ENCODE assay signal across 8 cellular contexts in genomic region chr5:170297589-170298462, GRCh38. TPM values are rescaled to one million over a fixed set of nuclear protein-coding genes. Genes with fewer than 3 reads are reported as not detected.
DNase-seq lines count a peak whose midpoint lies in the region; ATAC-seq lines count a peak whose summit lies in the region.

LCP2 (minus strand) TSS chr5:170297777; CDS start chr5:170297611, 166 bp downstream.

- CTCF ChIA-PET in activated CD4-positive, alpha-beta T cell treated with anti-CD3 and anti-CD28 coated beads, Interleukin-2, amount 10 ng/mL, durations not matched to agents 7 days and 5 days (lab: Charles Lee), result interaction anchor here (0.8 to 8.0 kb wide), 13 partner anchors 9 to 41 kb away, joined by 3 to 47 read pairs (median 10); no protein-coding TSS in a partner anchor

- peaks cover 47% of the 10 kb centered on the region for H3K36me3 Mint-ChIP-seq in activated CD4-positive, alpha-beta T cell treated with anti-CD3 and anti-CD28 coated beads, Interleukin-2, amount 10 ng/mL, durations not matched to agents 7 days and 5 days (ENCODE audit: low read depth)

- ATAC-seq in Right ventricle myocardium inferior (peak; percentile 41), HG03159 (IDR thresholded peaks at IDR 0.05; ENCODE audit: unreplicated experiment) (peak; percentile 44), left cardiac atrium (peak; percentile 52 to 64), GM18519 (IDR thresholded peaks at IDR 0.05; ENCODE audit: low FRiP score, unreplicated experiment) (no peak)
- peak; percentile 79 for ATAC-seq in stimulated activated naive CD8-positive, alpha-beta T cell treated with anti-CD3 and anti-CD28 coated beads, Interleukin-15, amount 100 ng/mL, for 72 hours

- no peak within 1 kb of the TSS for H3K4me3 ChIP-seq in MG63

- POLR2A ChIA-PET in activated CD4-positive, alpha-beta T cell treated with anti-CD3 and anti-CD28 coated beads, Interleukin-2, amount 10 ng/mL, durations not matched to agents 7 days and 5 days (lab: Charles Lee), result interaction anchor here (0.9 to 2.4 kb wide), 6 partner anchors 19 to 36 kb away, joined by 3 to 22 read pairs (median 5); no protein-coding TSS in a partner anchor

- H3K27ac Mint-ChIP-seq in activated CD4-positive, alpha-beta T cell treated with anti-CD3 and anti-CD28 coated beads, Interleukin-2, amount 10 ng/mL, durations not matched to agents 7 days and 5 days, result peak within 1 kb of the TSS; percentile 94
- peak within 1 kb of the TSS; percentile 97 to 99 for H3K27ac Mint-ChIP-seq in stimulated activated naive CD8-positive, alpha-beta T cell treated with anti-CD3 and anti-CD28 coated beads, Interleukin-15, amount 100 ng/mL, for 72 hours

- no peaks in the 10 kb centered on the region for H3K36me3 ChIP-seq in MG63

- no peaks in the 10 kb centered on the region for H3K9me3 Mint-ChIP-seq in activated CD4-positive, alpha-beta T cell treated with anti-CD3 and anti-CD28 coated beads, Interleukin-2, amount 10 ng/mL, durations not matched to agents 7 days and 5 days
- H3K9me3 Mint-ChIP-seq in stimulated activated naive CD8-positive, alpha-beta T cell treated with anti-CD3 and anti-CD28 coated beads, Interleukin-15, amount 100 ng/mL, for 72 hours, result no peaks in the 10 kb centered on the region

- H3K27me3 Mint-ChIP-seq in activated CD4-positive, alpha-beta T cell treated with anti-CD3 and anti-CD28 coated beads, Interleukin-2, amount 10 ng/mL, durations not matched to agents 7 days and 5 days, result no peaks in the 10 kb centered on the region
- no peaks in the 10 kb centered on the region for H3K27me3 Mint-ChIP-seq in stimulated activated naive CD8-positive, alpha-beta T cell treated with anti-CD3 and anti-CD28 coated beads, Interleukin-15, amount 100 ng/mL, for 72 hours

- H3K9me3 ChIP-seq in MG63, result no peaks in the 10 kb centered on the region

- peaks cover 65% of the 10 kb centered on the region for H3K4me1 Mint-ChIP-seq in activated CD4-positive, alpha-beta T cell treated with anti-CD3 and anti-CD28 coated beads, Interleukin-2, amount 10 ng/mL, durations not matched to agents 7 days and 5 days
- H3K4me1 Mint-ChIP-seq in stimulated activated naive CD8-positive, alpha-beta T cell treated with anti-CD3 and anti-CD28 coated beads, Interleukin-15, amount 100 ng/mL, for 72 hours, result peaks cover 63% of the 10 kb centered on the region

- no peaks in the 10 kb centered on the region; the same call in none of the 2 replicates for H3K27me3 ChIP-seq in MG63

- peak within 1 kb of the TSS; percentile 96 for H3K4me3 Mint-ChIP-seq in activated CD4-positive, alpha-beta T cell treated with anti-CD3 and anti-CD28 coated beads, Interleukin-2, amount 10 ng/mL, durations not matched to agents 7 days and 5 days
- peak within 1 kb of the TSS; percentile 95 to 99 for H3K4me3 Mint-ChIP-seq in stimulated activated naive CD8-positive, alpha-beta T cell treated with anti-CD3 and anti-CD28 coated beads, Interleukin-15, amount 100 ng/mL, for 72 hours

- peak; percentile 58 for DNase-seq in Right ventricle myocardium inferior (ENCODE audit: missing footprints)
- no peak for DNase-seq in cardiac septum (ENCODE audit: low spot score)
- DNase-seq in activated CD4-positive, alpha-beta T cell treated with anti-CD3 and anti-CD28 coated beads, Interleukin-2, amount 10 ng/mL, durations not matched to agents 7 days and 5 days, result peak; percentile 69
- DNase-seq in left cardiac atrium, result no peak
- peak in 1 of 2 donors; percentile 54 for DNase-seq in stimulated activated naive CD8-positive, alpha-beta T cell treated with anti-CD3 and anti-CD28 coated beads, Interleukin-15, amount 100 ng/mL, for 72 hours
- DNase-seq in MG63, result no peak

- intact Hi-C loops in Right ventricle myocardium inferior (cut with DNase I) (no loop called here), cardiac septum (cut with DNase I) (no loop called here), left cardiac atrium (cut with DNase I) (no loop called here)

RNA-seq across cellular contexts. Expression of gene LCP2, which starts in this region (rescaled TPM):
- 6.7 TPM for total RNA-seq in Right ventricle myocardium inferior
- 6.2 TPM for total RNA-seq in cardiac septum
- total RNA-seq in activated CD4-positive, alpha-beta T cell treated with anti-CD3 and anti-CD28 coated beads, Interleukin-2, amount 10 ng/mL, durations not matched to agents 7 days and 5 days, result 100 to 1,000 TPM; 285 to 309 TPM
- total RNA-seq in left cardiac atrium, result 10 to 100 TPM; 10.6 to 12.3 TPM
- not detected in 2 replicates for total RNA-seq in MG63 (2014; rRNA removed; shearing (Covaris generic); ENCODE audit: low replicate concordance)

Comparison
In these comparisons a context has a peak if more than half of its experiments do, and no peak if none do; other contexts are left out.
1. RNA of gene LCP2 (total RNA-seq): 285 to 309 TPM in activated CD4-positive, alpha-beta T cell treated with anti-CD3 and anti-CD28 coated beads, Interleukin-2, amount 10 ng/mL, durations not matched to agents 7 days and 5 days; 10.6 to 12.3 TPM in left cardiac atrium, 6.7 TPM in Right ventricle myocardium inferior (single experiment), 6.2 TPM in cardiac septum (single experiment) and not detected in MG63; every median in the first group is over 10 times any median in the second.
2. DNase-seq: peak in Right ventricle myocardium inferior (single experiment) and activated CD4-positive, alpha-beta T cell treated with anti-CD3 and anti-CD28 coated beads, Interleukin-2, amount 10 ng/mL, durations not matched to agents 7 days and 5 days (single experiment); none in cardiac septum (single experiment), left cardiac atrium (single experiment) and MG63 (single experiment).